Comparison of ENCODE assay signal across 20 cellular contexts in genomic region chr5:172848419-172848818, GRCh38. TPM values are rescaled to one million over a fixed set of nuclear protein-coding genes. Genes with fewer than 3 reads are reported as not detected.
A peak's percentile ranks its signal among the peaks of the same experiment; 100 is the strongest.
DNase-seq lines count a peak whose midpoint lies in the region; ATAC-seq and TF ChIP-seq lines count a peak whose summit lies in the region.
"Had no signal": no experiment of that assay in that cellular context is flagged by ENCODE, and none has a peak within 500 bp of the region (broad histone marks: within the 10 kb centered on the region; RNA-seq: fewer than 3 reads in every experiment).

No MANE protein-coding gene starts in this region.

- H3K4me2 ChIP-seq in BLaER1 treated with 17β-estradiol and CSF1 and Interleukin-3, amounts not matched to agents 10 nM and 100 nM: peak overlapping the region; percentile 77 to 100 (median 93)
- H3K4me2 ChIP-seq: PC-9, SK-N-SH had no signal

- no peak overlapping the region for H3K4me3 Mint-ChIP-seq in osteocyte (ENCODE audit: unreplicated experiment)
- H3K4me3 Mint-ChIP-seq: stimulated activated naive CD8-positive, alpha-beta T cell treated with anti-CD3 and anti-CD28 coated beads, Interleukin-15, Interleukin-2, amounts not matched to agents 100 ng/mL and 50 ng/mL, for 24 hours had no signal

- POLR2A ChIA-PET in RWPE1 (lab: Yijun Ruan, JAX; ENCODE audit: low non-redundant PET): no interaction called here

- no peaks in the 10 kb centered on the region for H3K9me3 Mint-ChIP-seq in osteocyte (ENCODE audit: unreplicated experiment)
- H3K9me3 Mint-ChIP-seq: stimulated activated naive CD8-positive, alpha-beta T cell treated with anti-CD3 and anti-CD28 coated beads, Interleukin-15, Interleukin-2, amounts not matched to agents 100 ng/mL and 50 ng/mL, for 24 hours had no signal

- peak overlapping the region; percentile 60 for H3K27ac Mint-ChIP-seq in osteocyte (ENCODE audit: unreplicated experiment)
- H3K27ac Mint-ChIP-seq: stimulated activated naive CD8-positive, alpha-beta T cell treated with anti-CD3 and anti-CD28 coated beads, Interleukin-15, Interleukin-2, amounts not matched to agents 100 ng/mL and 50 ng/mL, for 24 hours had no signal

- H3K36me3 ChIP-seq in BLaER1 treated with 17β-estradiol and CSF1 and Interleukin-3, amounts not matched to agents 10 nM and 100 nM: peaks cover 0 to 38% (median 0%) of the 10 kb centered on the region in 11 experiments; a peak in 8 of 22 replicates
- H3K36me3 ChIP-seq: cardiac muscle cell had no signal

- ATAC-seq in esophagus mucosa (peak; percentile 10), HG02852 (IDR thresholded peaks at IDR 0.05; ENCODE audit: unreplicated experiment) (no peak)
- ATAC-seq: HCT116 had no signal

- H3K4me1 ChIP-seq in BLaER1 treated with 17β-estradiol and CSF1 and Interleukin-3, amounts not matched to agents 10 nM and 100 nM: peaks cover 97 to 100% (median 99%) of the 10 kb centered on the region in 10 experiments

- TF ChIP-seq CTCF in RWPE1 (conservative IDR thresholded peaks at IDR 0.05; ENCODE audit: low read depth) (no peak), osteocyte (IDR thresholded peaks at IDR 0.05) (no peak)

- no peaks in the 10 kb centered on the region for H3K27me3 Mint-ChIP-seq in osteocyte (ENCODE audit: unreplicated experiment)
- H3K27me3 Mint-ChIP-seq: stimulated activated naive CD8-positive, alpha-beta T cell treated with anti-CD3 and anti-CD28 coated beads, Interleukin-15, Interleukin-2, amounts not matched to agents 100 ng/mL and 50 ng/mL, for 24 hours had no signal

- H3K36me3 Mint-ChIP-seq in osteocyte (ENCODE audit: unreplicated experiment): no peaks in the 10 kb centered on the region

- 0 out of 20 replicates have a peak overlapping the region, but pooled peaks of 2 of the 10 experiments have one; percentile 38 to 51 for H3K4me3 ChIP-seq in BLaER1 treated with 17β-estradiol and CSF1 and Interleukin-3, amounts not matched to agents 10 nM and 100 nM
- H3K4me3 ChIP-seq: cardiac muscle cell, PC-9 had no signal

- no peaks in the 10 kb centered on the region for H3K9me3 ChIP-seq in BLaER1 treated with 17β-estradiol and CSF1 and Interleukin-3, amounts not matched to agents 10 nM and 100 nM (replicated peaks in 1 of 11)
- H3K9me3 ChIP-seq: SK-N-SH had no signal

- H3K27me3 ChIP-seq in BLaER1 treated with 17β-estradiol and CSF1 and Interleukin-3, amounts not matched to agents 10 nM and 100 nM: no peaks in the 10 kb centered on the region
- H3K27me3 ChIP-seq: cardiac muscle cell had no signal

- peak overlapping the region in 10 of 11 experiments; percentile 38 to 87 (median 72); a peak in 20 of 22 replicates for H3K27ac ChIP-seq in BLaER1 treated with 17β-estradiol and CSF1 and Interleukin-3, amounts not matched to agents 10 nM and 100 nM
- peak overlapping the region; percentile 90 for H3K27ac ChIP-seq in RWPE1
- H3K27ac ChIP-seq: cardiac muscle cell, PC-9 had no signal

- peaks cover 0 to 21% (median 0%) of the 10 kb centered on the region in 11 experiments; a peak in 10 of 22 replicates for H4K20me1 ChIP-seq in BLaER1 treated with 17β-estradiol and CSF1 and Interleukin-3, amounts not matched to agents 10 nM and 100 nM

- DNase-seq in RWPE1 (ENCODE audit: low spot score) (no peak), osteocyte (ENCODE audit: extremely low spot score, unreplicated experiment) (no peak), islet precursor cell (no peak), NCI-H748 (lab: John Stamatoyannopoulos, UW; ENCODE audit: unreplicated experiment) (no peak), SIG-M5 treated with dmso at 0.1 percent for 504 hours (lab: John Stamatoyannopoulos, UW; ENCODE audit: unreplicated experiment) (no peak)
- DNase-seq: activated CD4-positive, alpha-beta T cell treated with anti-CD3 and anti-CD28 coated beads for 4 hours; activated CD8-positive, alpha-beta memory T cell treated with anti-CD3 and anti-CD28 coated beads, Interleukin-2, amount 50 U/mL, for 4 hours; activated gamma-delta T cell; amniotic stem cell; effector CD8-positive, alpha-beta T cell; mesendoderm; NCI-H82; PC-9; SK-N-SH had no signal

- CTCF ChIA-PET in RWPE1 (lab: Yijun Ruan, JAX): interaction anchor here (0.7 to 1.2 kb wide), 3 partner anchors 8 to 1661 kb away, joined by 3 to 4 read pairs (median 3); no protein-coding TSS in a partner anchor

- H3K9ac ChIP-seq in BLaER1 treated with 17β-estradiol and CSF1 and Interleukin-3, amounts not matched to agents 10 nM and 100 nM: peak overlapping the region in 5 of 11 experiments; percentile 64 to 79 (median 75); a peak in 7 of 22 replicates
- H3K9ac ChIP-seq: SK-N-SH had no signal

- peaks cover 38% of the 10 kb centered on the region for H3K4me1 Mint-ChIP-seq in osteocyte (ENCODE audit: unreplicated experiment)

RNA-seq across cellular contexts. Expression of gene ERGIC1, which starts 14.4 kb away (rescaled TPM):
- total RNA-seq in esophagus mucosa (58.3 TPM), osteocyte (174 and 175 TPM in 2 replicates)
